ENCODE assay signal across 8 cellular contexts in the genomic region with DNA sequence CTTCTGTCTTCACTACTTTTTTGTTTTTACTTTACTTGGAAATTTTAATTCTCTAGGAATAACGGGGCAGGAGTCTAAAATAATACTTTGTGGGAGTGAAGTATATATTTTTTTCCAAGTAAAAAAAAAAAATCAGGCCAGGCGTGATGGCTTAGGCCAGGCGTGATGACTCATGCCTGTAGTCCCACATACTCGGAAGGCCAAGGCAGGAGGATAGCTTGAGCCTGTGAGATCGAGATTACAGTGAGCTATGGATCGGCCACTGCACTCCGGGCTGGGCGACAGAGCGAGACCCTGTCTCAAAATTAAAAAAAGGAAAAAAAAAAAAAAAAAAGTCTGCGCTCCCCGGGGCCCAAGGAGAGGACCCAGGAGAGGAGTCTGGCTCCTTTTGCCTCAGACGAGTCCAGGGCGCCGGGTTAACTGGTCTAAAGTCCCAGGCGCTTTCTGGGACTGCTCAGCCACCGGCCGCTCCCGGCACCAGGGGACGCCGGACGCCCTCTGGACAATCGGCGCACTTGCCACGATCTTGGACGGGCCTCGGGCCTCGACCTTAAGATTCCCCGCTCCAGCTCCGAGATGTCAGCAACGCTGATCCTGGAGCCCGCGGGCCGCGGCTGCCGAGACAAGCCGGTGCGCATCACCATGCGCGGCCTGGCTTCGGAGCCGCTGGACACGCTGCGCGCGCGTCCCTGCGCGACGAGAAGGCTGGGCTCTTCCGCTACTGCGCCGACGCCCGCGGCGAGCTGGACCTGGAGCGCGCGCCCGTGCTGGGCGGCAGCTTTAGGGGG. TPM values are rescaled to one million over a fixed set of nuclear protein-coding genes. Genes with fewer than 3 reads are reported as not detected.
DNase-seq lines count a peak whose midpoint lies in the region; TF ChIP-seq lines count a peak whose summit lies in the region.

No MANE protein-coding gene starts in this region.

- H4K91ac ChIP-seq in neuronal stem cell (ENCODE audit: low read depth, low read length, poor library complexity): no peak overlapping the region

- H2BK15ac ChIP-seq in neuronal stem cell (ENCODE audit: low read length): no peak overlapping the region

- TF ChIP-seq CTCF in AG10803 (conservative IDR thresholded peaks at IDR 0.05; ENCODE audit: low read length): no peak

- H2BK5ac ChIP-seq in neuronal stem cell (ENCODE audit: low read length): no peak overlapping the region

- DNase-seq in AG10803 (ENCODE audit: low read depth): peak; percentile 40
- peak; percentile 23 for DNase-seq in SK-N-DZ (ENCODE audit: low spot score)
- DNase-seq in fibroblast of peridontal ligament (ENCODE audit: extremely low read depth): peak; percentile 30
- peak; percentile 14 for DNase-seq in neuronal stem cell (ENCODE audit: low spot score)
- no peak for DNase-seq in NK-92 (lab: John Stamatoyannopoulos, UW; ENCODE audit: unreplicated experiment)
- DNase-seq in stimulated activated naive CD4-positive, alpha-beta T cell treated with Interleukin-2 at 50 U/mL for 16 hours (lab: John Stamatoyannopoulos, UW): no peak
- DNase-seq in SIG-M5 treated with dmso at 0.1 percent for 504 hours (lab: John Stamatoyannopoulos, UW; ENCODE audit: unreplicated experiment): no peak
- no peak for DNase-seq in activated effector memory CD4-positive, alpha-beta T cell treated with Interleukin-2 at 50 U/mL for 16 hours

- H4K8ac ChIP-seq in neuronal stem cell (ENCODE audit: low read depth, low read length): peak overlapping the region; percentile 43

- H3K14ac ChIP-seq in neuronal stem cell (ENCODE audit: low read length): no peak overlapping the region

- no CpG with 5 or more reads among the region's 61 CpGs for WGBS in neuronal stem cell (ENCODE audit: extremely low coverage in 2 of 2, insufficient read length in 2 of 2, insufficient replicate concordance in 1 of 2), 2 donors

- peak overlapping the region; percentile 44 for H3K4me2 ChIP-seq in neuronal stem cell (ENCODE audit: insufficient read depth, low read length, poor library complexity, severe bottlenecking)

- H3K79me1 ChIP-seq in neuronal stem cell (ENCODE audit: low read depth, low read length): peaks cover 7% of the 10 kb centered on the region

- no peak overlapping the region for H2BK12ac ChIP-seq in neuronal stem cell (ENCODE audit: low read length)

- H3K27me3 ChIP-seq in neuronal stem cell (ENCODE audit: control insufficient read depth in 3 of 3, insufficient read depth in 3 of 3, low read depth in 1 of 3, low read length in 3 of 3): peaks cover 0 to 19% (median 0%) of the 10 kb centered on the region in 3 experiments

- peaks cover 0 to 6% of the 10 kb centered on the region in 2 donors for H3K4me1 ChIP-seq in neuronal stem cell (ENCODE audit: control insufficient read depth in 2 of 2, insufficient read depth in 1 of 2, low read depth in 1 of 2, low read length in 2 of 2)

- H3K18ac ChIP-seq in neuronal stem cell (ENCODE audit: low read length): peak overlapping the region; percentile 64

- no peak overlapping the region for H2AK5ac ChIP-seq in neuronal stem cell (ENCODE audit: low read depth, low read length)

- no peak overlapping the region for H3K23ac ChIP-seq in neuronal stem cell (ENCODE audit: low read depth, low read length, poor library complexity)

- no peak overlapping the region for H3K4ac ChIP-seq in neuronal stem cell (ENCODE audit: low read length)

- peak overlapping the region; percentile 70 for H3K9ac ChIP-seq in neuronal stem cell (ENCODE audit: low read depth, low read length, poor library complexity)

- peaks cover 0 to 12% of the 10 kb centered on the region in 2 donors for H3K36me3 ChIP-seq in neuronal stem cell (replicated peaks in 1 of 2; ENCODE audit: control insufficient read depth in 2 of 2, insufficient read depth in 2 of 2, low read length in 2 of 2)

- peaks cover 2 to 28% of the 10 kb centered on the region in 2 donors for H3K9me3 ChIP-seq in neuronal stem cell (replicated peaks in 1 of 2; ENCODE audit: control insufficient read depth in 2 of 2, insufficient read depth in 1 of 2, low read depth in 1 of 2, low read length in 2 of 2)

- H3K4me3 ChIP-seq in AG10803 (ENCODE audit: low read length) (peak overlapping the region; percentile 51), neuronal stem cell (ENCODE audit: low read length in 2 of 2) (peak overlapping the region in 1 of 2 donors; percentile 75)

- H3K27ac ChIP-seq in neuronal stem cell (replicated peaks; ENCODE audit: low read length): no peak overlapping the region

- no peak overlapping the region for H2BK120ac ChIP-seq in neuronal stem cell (ENCODE audit: low read depth, low read length)

- H2AFZ ChIP-seq in neuronal stem cell (ENCODE audit: low read length): no peak overlapping the region

RNA-seq across cellular contexts. Expression of gene ZFP82, which starts 2.7 kb away (rescaled TPM):
- 6.4 and 7.5 TPM in 2 replicates for polyA plus RNA-seq in SK-N-DZ (2014; cell fraction: cytosol; rRNA removed)
- 7.0 and 10.3 TPM in 2 replicates for polyA plus RNA-seq in SK-N-DZ (2014; cell fraction: nucleus; rRNA removed)
- polyA plus RNA-seq in neuronal stem cell (2013, experiment 1 of 2): 12.2 TPM
- 12.2 TPM for polyA plus RNA-seq in neuronal stem cell (2013, experiment 2 of 2)

RNA-seq across cellular contexts. Expression of gene ZFP14, which starts 42.2 kb away (rescaled TPM):
- polyA plus RNA-seq in SK-N-DZ (2014; cell fraction: cytosol; rRNA removed): 4.2 and 5.4 TPM in 2 replicates
- polyA plus RNA-seq in SK-N-DZ (2014; cell fraction: nucleus; rRNA removed): 2.8 and 6.2 TPM in 2 replicates
- 7.6 TPM for polyA plus RNA-seq in neuronal stem cell (2013, experiment 1 of 2)
- polyA plus RNA-seq in neuronal stem cell (2013, experiment 2 of 2): 8.9 TPM

Comparison
In these comparisons a context has a peak if more than half of its experiments do, and no peak if none do; other contexts are left out.
1. DNase-seq: peak in AG10803 (single experiment), SK-N-DZ (single experiment), fibroblast of peridontal ligament (single experiment) and neuronal stem cell (single experiment); none in NK-92 (single experiment), stimulated activated naive CD4-positive, alpha-beta T cell treated with Interleukin-2 at 50 U/mL for 16 hours (single experiment), SIG-M5 treated with dmso at 0.1 percent for 504 hours (single experiment) and activated effector memory CD4-positive, alpha-beta T cell treated with Interleukin-2 at 50 U/mL for 16 hours (single experiment).